ENCODE assay signal across 1 cellular context in genomic region chr16:84947996-84948854, GRCh38.
A peak's percentile ranks its signal among the peaks of the same experiment; 100 is the strongest.
TF ChIP-seq lines count a peak whose summit lies in the region.

No MANE protein-coding gene starts in this region.

TF ChIP-seq in HepG2, 621 proteins besides CTCF, POLR2A, EP300 and RAD21 (continued from another document and continues in another):
- no peak for TF ChIP-seq HOMEZ (CRISPR knock-in tag; IDR thresholded peaks at IDR 0.05; ENCODE audit: low read depth)
- no peak for TF ChIP-seq FOXM1 (CRISPR knock-in tag; IDR thresholded peaks at IDR 0.05)
- TF ChIP-seq SNAI1 (CRISPR knock-in tag; IDR thresholded peaks at IDR 0.05; ENCODE audit: borderline replicate concordance) = 0 out of 2 replicates have a peak, but pooled peaks have one; percentile 56
- TF ChIP-seq ATF3 (CRISPR knock-in tag; IDR thresholded peaks at IDR 0.05) = no peak
- no peak for TF ChIP-seq ZNF580 (CRISPR knock-in tag; IDR thresholded peaks at IDR 0.05; ENCODE audit: borderline replicate concordance, low read depth)
- no peak for TF ChIP-seq ELK4 (CRISPR knock-in tag; IDR thresholded peaks at IDR 0.05; ENCODE audit: borderline replicate concordance)
- peak; percentile 74; the same call in 1 of the 2 replicates for TF ChIP-seq RFXAP (CRISPR knock-in tag; IDR thresholded peaks at IDR 0.05; ENCODE audit: borderline replicate concordance)
- TF ChIP-seq ZFAT (CRISPR knock-in tag; conservative IDR thresholded peaks at IDR 0.05) = no peak
- peak; percentile 98 for TF ChIP-seq GZF1 (CRISPR knock-in tag; IDR thresholded peaks at IDR 0.05)
- no peak for TF ChIP-seq USF2 (IDR thresholded peaks at IDR 0.05; ENCODE audit: low read depth, low read length)
- TF ChIP-seq USF2 (CRISPR knock-in tag; IDR thresholded peaks at IDR 0.05; ENCODE audit: borderline replicate concordance) = no peak
- no peak for TF ChIP-seq ZNF30 (CRISPR knock-in tag; IDR thresholded peaks at IDR 0.05)
- no peak for TF ChIP-seq SIN3B (IDR thresholded peaks at IDR 0.05; ENCODE audit: low read length)
- TF ChIP-seq TEAD2 (CRISPR knock-in tag; IDR thresholded peaks at IDR 0.05) = no peak
- no peak for TF ChIP-seq ZNF256 (CRISPR knock-in tag; conservative IDR thresholded peaks at IDR 0.05)
- no peak for TF ChIP-seq HOXA9 (CRISPR knock-in tag; IDR thresholded peaks at IDR 0.05; ENCODE audit: borderline replicate concordance)
- no peak for TF ChIP-seq SOX13 (IDR thresholded peaks at IDR 0.05)
- TF ChIP-seq SOX13 (CRISPR knock-in tag; conservative IDR thresholded peaks at IDR 0.05 in 1 of 2, IDR thresholded peaks at IDR 0.05 in 1 of 2) = 0 out of 4 replicates have a peak, but pooled peaks of 1 of the 2 experiments have one; percentile 21
- TF ChIP-seq ZNF790 (CRISPR knock-in tag; IDR thresholded peaks at IDR 0.05; ENCODE audit: borderline replicate concordance) = no peak
- TF ChIP-seq CBX2 (IDR thresholded peaks at IDR 0.05; ENCODE audit: low read depth, low read length) = no peak
- no peak for TF ChIP-seq CBX2 (CRISPR knock-in tag; IDR thresholded peaks at IDR 0.05; ENCODE audit: low read depth)
- TF ChIP-seq ZNF772 (CRISPR knock-in tag; IDR thresholded peaks at IDR 0.05) = no peak
- no peak for TF ChIP-seq FOXA1 (IDR thresholded peaks at IDR 0.05)
- TF ChIP-seq FOXA1 (CRISPR knock-in tag; IDR thresholded peaks at IDR 0.05) = no peak
- no peak for TF ChIP-seq ISX (CRISPR knock-in tag; conservative IDR thresholded peaks at IDR 0.05)
- TF ChIP-seq DPF2 (CRISPR knock-in tag; IDR thresholded peaks at IDR 0.05; ENCODE audit: borderline replicate concordance, low read depth) = no peak
- no peak for TF ChIP-seq U2AF1 (optimal IDR thresholded peaks at IDR 0.05; ENCODE audit: low read depth, low read length)
- TF ChIP-seq PHF8 (CRISPR knock-in tag; IDR thresholded peaks at IDR 0.05) = peak; percentile 55
- TF ChIP-seq REXO4 (CRISPR knock-in tag; IDR thresholded peaks at IDR 0.05; ENCODE audit: borderline replicate concordance) = no peak
- no peak for TF ChIP-seq NR1H2 (CRISPR knock-in tag; IDR thresholded peaks at IDR 0.05; ENCODE audit: borderline replicate concordance, low read depth)
- TF ChIP-seq HINFP (CRISPR knock-in tag; IDR thresholded peaks at IDR 0.05; ENCODE audit: low read depth) = no peak; the same call in 1 of the 2 replicates
- TF ChIP-seq MYPOP (CRISPR knock-in tag; IDR thresholded peaks at IDR 0.05) = no peak
- TF ChIP-seq ZNF121 (CRISPR knock-in tag; IDR thresholded peaks at IDR 0.05) = peak; percentile 8; the same call in 1 of the 2 replicates
- no peak; the same call in 1 of the 2 replicates for TF ChIP-seq NAIF1 (CRISPR knock-in tag; IDR thresholded peaks at IDR 0.05; ENCODE audit: borderline replicate concordance)
- peak; percentile 49; the same call in 1 of the 2 replicates for TF ChIP-seq ZNF460 (CRISPR knock-in tag; IDR thresholded peaks at IDR 0.05; ENCODE audit: borderline replicate concordance)
- TF ChIP-seq FOSL1 (CRISPR knock-in tag; IDR thresholded peaks at IDR 0.05; ENCODE audit: borderline replicate concordance) = no peak
- no peak for TF ChIP-seq MTF2 (CRISPR knock-in tag; IDR thresholded peaks at IDR 0.05; ENCODE audit: borderline replicate concordance)
- TF ChIP-seq WIZ (CRISPR knock-in tag; IDR thresholded peaks at IDR 0.05) = no peak
- no peak for TF ChIP-seq NFKBIZ (CRISPR knock-in tag; IDR thresholded peaks at IDR 0.05)
- no peak for TF ChIP-seq ZNF597 (CRISPR knock-in tag; IDR thresholded peaks at IDR 0.05)
- TF ChIP-seq RARG (CRISPR knock-in tag; IDR thresholded peaks at IDR 0.05; ENCODE audit: low read depth) = no peak
- no peak; the same call in 1 of the 2 replicates for TF ChIP-seq ZBTB34 (CRISPR knock-in tag; IDR thresholded peaks at IDR 0.05)
- no peak for TF ChIP-seq BHLHE40 (IDR thresholded peaks at IDR 0.05; ENCODE audit: low read length)
- TF ChIP-seq GPN1 (CRISPR knock-in tag; IDR thresholded peaks at IDR 0.05; ENCODE audit: borderline replicate concordance) = no peak
- no peak for TF ChIP-seq E2F5 (CRISPR knock-in tag; conservative IDR thresholded peaks at IDR 0.05)
- no peak for TF ChIP-seq IRF9 (CRISPR knock-in tag; IDR thresholded peaks at IDR 0.05; ENCODE audit: borderline replicate concordance)
- 0 out of 2 replicates have a peak, but pooled peaks have one; percentile 59 for TF ChIP-seq ZNF616 (CRISPR knock-in tag; IDR thresholded peaks at IDR 0.05; ENCODE audit: low read depth)
- TF ChIP-seq ZIK1 (CRISPR knock-in tag; IDR thresholded peaks at IDR 0.05; ENCODE audit: borderline replicate concordance, low read depth) = peak; percentile 36; the same call in 1 of the 2 replicates
- 0 out of 2 replicates have a peak, but pooled peaks have one; percentile 44 for TF ChIP-seq NR2F2 (IDR thresholded peaks at IDR 0.05; ENCODE audit: borderline replicate concordance, low read depth)
- no peak for TF ChIP-seq LCORL (IDR thresholded peaks at IDR 0.05)
- peak; percentile 90; the same call in 1 of the 2 replicates for TF ChIP-seq LCORL (CRISPR knock-in tag; IDR thresholded peaks at IDR 0.05)
- TF ChIP-seq RBM22 (optimal IDR thresholded peaks at IDR 0.05; ENCODE audit: low read length) = no peak
- TF ChIP-seq CENPT (CRISPR knock-in tag; IDR thresholded peaks at IDR 0.05; ENCODE audit: low read depth) = no peak
- TF ChIP-seq ZBTB21 (CRISPR knock-in tag; IDR thresholded peaks at IDR 0.05) = no peak
- peak; percentile 54; the same call in 1 of the 2 replicates for TF ChIP-seq IKZF5 (CRISPR knock-in tag; IDR thresholded peaks at IDR 0.05)
- TF ChIP-seq ZNF414 (CRISPR knock-in tag; IDR thresholded peaks at IDR 0.05) = no peak; the same call in 1 of the 2 replicates
- no peak for TF ChIP-seq MAFF (IDR thresholded peaks at IDR 0.05; ENCODE audit: low read depth, low read length)
- TF ChIP-seq NCOR1 (IDR thresholded peaks at IDR 0.05; ENCODE audit: borderline replicate concordance, low read length) = no peak
- TF ChIP-seq REPIN1 (CRISPR knock-in tag; IDR thresholded peaks at IDR 0.05; ENCODE audit: borderline replicate concordance, low read depth) = no peak
